8 cellular contexts compared by ENCODE assay signal in the genomic region with DNA sequence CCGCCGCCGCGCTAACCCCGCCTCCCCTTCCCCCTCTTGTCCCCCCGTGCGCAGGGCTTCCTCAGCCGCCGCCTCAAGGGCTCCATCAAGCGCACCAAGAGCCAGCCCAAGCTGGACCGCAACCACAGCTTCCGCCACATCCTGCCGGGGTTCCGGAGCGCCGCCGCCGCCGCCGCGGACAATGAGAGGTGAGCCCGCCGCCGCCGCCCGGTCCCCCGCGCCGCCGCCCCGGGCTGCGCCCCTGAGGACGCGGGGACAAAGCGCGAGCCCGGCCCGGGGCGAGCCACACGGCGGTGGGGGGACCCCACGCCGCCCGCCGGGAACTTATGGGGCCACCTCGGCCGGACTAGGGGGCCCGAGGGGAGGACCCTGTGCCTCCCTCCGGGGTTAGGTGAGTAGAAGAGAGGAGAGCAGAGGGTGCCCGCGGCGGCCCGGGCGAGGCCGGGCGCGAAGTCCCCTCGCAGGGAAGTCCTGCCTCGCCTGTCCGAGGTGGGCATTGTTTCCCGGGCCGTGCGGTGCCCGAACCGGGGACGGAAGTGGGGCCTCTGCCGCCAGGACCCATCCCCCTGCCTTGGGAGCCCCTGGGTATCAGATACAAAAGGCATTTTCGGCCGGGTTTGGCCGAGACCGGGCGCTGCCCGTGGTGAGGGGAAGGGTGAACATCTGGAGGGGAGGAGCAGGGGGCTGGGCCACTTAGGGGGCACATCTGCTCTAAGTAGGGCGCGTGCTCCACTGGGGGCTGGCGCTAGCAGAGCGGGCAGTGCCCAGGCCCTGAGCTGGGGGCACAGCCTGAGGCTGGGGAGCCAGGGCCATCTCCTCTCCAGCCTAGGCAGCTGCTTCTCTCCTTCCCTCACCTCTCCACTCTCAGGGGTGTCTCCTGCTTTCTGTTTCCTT. TPM values are rescaled to one million over a fixed set of nuclear protein-coding genes. Genes with fewer than 3 reads are reported as not detected.
DNase-seq lines count a peak whose midpoint lies in the region; ATAC-seq, FAIRE-seq and TF ChIP-seq lines count a peak whose summit lies in the region.

No MANE protein-coding gene starts in this region.

- DNase-seq in activated CD4-positive, alpha-beta T cell treated with anti-CD3 and anti-CD28 coated beads for 48 hours, result peak; percentile 60
- DNase-seq in activated CD4-positive, alpha-beta T cell treated with anti-CD3 and anti-CD28 coated beads, Interleukin-2, amount 50 U/mL, for 1 hour, result no peak
- no peak for DNase-seq in bronchial epithelial cell (ENCODE audit: low read depth)
- DNase-seq in left kidney (ENCODE audit: low read depth, low spot score), result peak; percentile 84
- DNase-seq in stimulated activated CD8-positive, alpha-beta memory T cell treated with anti-CD3 and anti-CD28 coated beads, Interleukin-15, amount 100 ng/mL, for 48 hours (ENCODE audit: low read depth in 2 of 2), result peak; percentile 21 to 56
- DNase-seq in T-helper 9 cell, result no peak

- no peaks in the 10 kb centered on the region for H3K36me3 ChIP-seq in bronchial epithelial cell (ENCODE audit: control insufficient read depth, insufficient read depth, low read length)

- H3K27me3 ChIP-seq in bronchial epithelial cell (ENCODE audit: control insufficient read depth, insufficient read depth, low read length), result no peaks in the 10 kb centered on the region

- no peak for TF ChIP-seq CTCF in bronchial epithelial cell (IDR thresholded peaks at IDR 0.05; ENCODE audit: insufficient read depth, low read length, severe bottlenecking)

- ATAC-seq in HG02885 (IDR thresholded peaks at IDR 0.05; ENCODE audit: poor library complexity, unreplicated experiment), result peak; percentile 75
- peak; percentile 53 for ATAC-seq in SK-N-SH treated with all-trans-retinoic acid at 6 μM for 48 hours

- H3K4me3 ChIP-seq in bronchial epithelial cell (ENCODE audit: low read depth, low read length), result peak overlapping the region; percentile 82

- FAIRE-seq in bronchial epithelial cell (lab: Jason Lieb, UNC), result no peak

TF ChIP-seq in SK-N-SH treated with all-trans-retinoic acid at 6 μM for 48 hours, 23 proteins besides CTCF, POLR2A, EP300 and RAD21:
- TF ChIP-seq ESRRG (CRISPR knock-in tag; IDR thresholded peaks at IDR 0.05), result no peak
- TF ChIP-seq, protein P1, sequence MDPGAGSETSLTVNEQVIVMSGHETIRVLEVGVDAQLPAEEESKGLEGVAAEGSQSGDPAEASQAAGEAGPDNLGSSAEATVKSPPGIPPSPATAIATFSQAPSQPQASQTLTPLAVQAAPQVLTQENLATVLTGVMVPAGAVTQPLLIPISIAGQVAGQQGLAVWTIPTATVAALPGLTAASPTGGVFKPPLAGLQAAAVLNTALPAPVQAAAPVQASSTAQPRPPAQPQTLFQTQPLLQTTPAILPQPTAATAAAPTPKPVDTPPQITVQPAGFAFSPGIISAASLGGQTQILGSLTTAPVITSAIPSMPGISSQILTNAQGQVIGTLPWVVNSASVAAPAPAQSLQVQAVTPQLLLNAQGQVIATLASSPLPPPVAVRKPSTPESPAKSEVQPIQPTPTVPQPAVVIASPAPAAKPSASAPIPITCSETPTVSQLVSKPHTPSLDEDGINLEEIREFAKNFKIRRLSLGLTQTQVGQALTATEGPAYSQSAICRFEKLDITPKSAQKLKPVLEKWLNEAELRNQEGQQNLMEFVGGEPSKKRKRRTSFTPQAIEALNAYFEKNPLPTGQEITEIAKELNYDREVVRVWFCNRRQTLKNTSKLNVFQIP (CRISPR knock-in tag; IDR thresholded peaks at IDR 0.05; ENCODE audit: borderline replicate concordance, low read depth), result no peak
TF ChIP-seq in SK-N-SH treated with all-trans-retinoic acid at 6 μM for 48 hours: peak in this region for 0.

RNA-seq across cellular contexts. Expression of a gene that starts 48.1 kb away (rescaled TPM):
- 8.4 TPM in 2 replicates for total RNA-seq in bronchial epithelial cell

Comparison
In these comparisons a context has a peak if more than half of its experiments do, and no peak if none do; other contexts are left out.
1. DNase-seq: peak in activated CD4-positive, alpha-beta T cell treated with anti-CD3 and anti-CD28 coated beads for 48 hours (single experiment), left kidney (single experiment) and stimulated activated CD8-positive, alpha-beta memory T cell treated with anti-CD3 and anti-CD28 coated beads, Interleukin-15, amount 100 ng/mL, for 48 hours (2 of 2); none in activated CD4-positive, alpha-beta T cell treated with anti-CD3 and anti-CD28 coated beads, Interleukin-2, amount 50 U/mL, for 1 hour (single experiment), bronchial epithelial cell (single experiment) and T-helper 9 cell (single experiment).